30 cellular contexts compared by ENCODE assay signal in the genomic region with DNA sequence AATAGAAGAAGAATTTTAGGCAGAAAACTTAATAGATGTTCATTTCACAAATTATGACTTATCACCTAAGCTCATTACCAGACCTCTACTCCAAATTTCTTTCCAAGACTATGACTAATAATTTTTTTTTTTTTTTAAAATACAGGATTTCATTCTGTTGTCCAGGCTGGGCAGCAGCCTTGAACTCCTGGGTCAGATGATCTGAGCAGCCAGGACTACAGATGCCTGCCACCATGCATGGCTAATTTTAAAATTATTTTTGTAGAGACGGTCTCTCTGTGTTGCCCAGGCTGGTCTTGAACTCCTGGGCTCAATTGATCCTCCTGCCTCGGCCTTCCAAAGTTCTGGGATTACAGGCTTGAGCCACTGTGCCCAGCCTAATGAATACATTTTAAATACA.
"Had no signal": no experiment of that assay in that cellular context is flagged by ENCODE, and none has a peak within 500 bp of the region (broad histone marks: within the 10 kb centered on the region; RNA-seq: fewer than 3 reads in every experiment).

No MANE protein-coding gene starts in this region.

- H3K4me3 ChIP-seq: left lung, lung, neural progenitor cell, right atrium auricular region, right lobe of liver, smooth muscle cell, thyroid gland, transverse colon, upper lobe of left lung, vagina had no signal

- H3K9me3 ChIP-seq: neutrophil, right atrium auricular region, right lobe of liver, thyroid gland, transverse colon, upper lobe of left lung, vagina had no signal

- H3K27ac Mint-ChIP-seq: immature natural killer cell; mesothelial cell of epicardium; naive B cell; natural killer cell; nephron progenitor cell; neural progenitor cell; progenitor cell of endocrine pancreas; stimulated activated memory B cell treated with anti-CD40 and anti-IgM and Interleukin-4, amounts not matched to agents 10 μg/mL and 1 μg/mL and 100 μg/mL, for 72 hours; stimulated activated naive CD8-positive, alpha-beta T cell treated with anti-CD3 and anti-CD28 coated beads, Interleukin-15, amount 100 ng/mL, for 72 hours had no signal

- H3K4me3 Mint-ChIP-seq: immature natural killer cell; mesothelial cell of epicardium; naive B cell; natural killer cell; nephron progenitor cell; neural progenitor cell; stimulated activated memory B cell treated with anti-CD40 and anti-IgM and Interleukin-4, amounts not matched to agents 10 μg/mL and 1 μg/mL and 100 μg/mL, for 72 hours; stimulated activated naive CD8-positive, alpha-beta T cell treated with anti-CD3 and anti-CD28 coated beads, Interleukin-15, amount 100 ng/mL, for 72 hours had no signal

- H3K9me3 Mint-ChIP-seq: immature natural killer cell; mesothelial cell of epicardium; natural killer cell; nephron progenitor cell; neural progenitor cell; stimulated activated memory B cell treated with anti-CD40 and anti-IgM and Interleukin-4, amounts not matched to agents 10 μg/mL and 1 μg/mL and 100 μg/mL, for 72 hours; stimulated activated naive CD8-positive, alpha-beta T cell treated with anti-CD3 and anti-CD28 coated beads, Interleukin-15, amount 100 ng/mL, for 72 hours had no signal

- DNase-seq: hypothalamus; immature natural killer cell; kidney; left colon; left lung; mesendoderm; naive B cell; natural killer cell; nephron progenitor cell; occipital lobe; right lobe of liver; stimulated activated CD4-positive, alpha-beta T cell treated with anti-CD3 and anti-CD28 coated beads, Interleukin-1b, Interleukin-23, amount 100 ng/mL, for 48 hours; stimulated activated CD4-positive, alpha-beta T cell treated with anti-CD3 and anti-CD28 coated beads, Interleukin-2, amount 100 ng/mL, for 48 hours; stimulated activated CD4-positive, alpha-beta T cell treated with anti-CD3 and anti-CD28 coated beads, Interleukin-4, amount 100 ng/mL, for 4 hours; stimulated activated CD8-positive, alpha-beta memory T cell treated with anti-CD3 and anti-CD28 coated beads, Interleukin-4, amount 100 ng/mL, for 48 hours; stimulated activated naive CD4-positive, alpha-beta T cell treated with Interleukin-2 at 50 U/mL for 16 hours; stimulated activated naive CD8-positive, alpha-beta T cell treated with anti-CD3 and anti-CD28 coated beads, Interleukin-15, amount 100 ng/mL, for 72 hours; substantia nigra; thyroid gland; transverse colon; upper lobe of left lung had no signal

- H3K27ac ChIP-seq: left lung, neural progenitor cell, neutrophil, right atrium auricular region, right lobe of liver, thyroid gland, transverse colon, upper lobe of left lung, vagina had no signal

- H3K36me3 Mint-ChIP-seq: naive B cell; natural killer cell; stimulated activated memory B cell treated with anti-CD40 and anti-IgM and Interleukin-4, amounts not matched to agents 10 μg/mL and 1 μg/mL and 100 μg/mL, for 72 hours had no signal

- H3K27me3 Mint-ChIP-seq: naive B cell; progenitor cell of endocrine pancreas; stimulated activated naive CD8-positive, alpha-beta T cell treated with anti-CD3 and anti-CD28 coated beads, Interleukin-15, amount 100 ng/mL, for 72 hours had no signal

- H3K36me3 ChIP-seq: neural progenitor cell, neutrophil, right atrium auricular region, right lobe of liver, transverse colon, vagina had no signal

- H3K27me3 ChIP-seq: left lung, neural progenitor cell, neutrophil, right atrium auricular region, right lobe of liver, thyroid gland, transverse colon, upper lobe of left lung, vagina had no signal

- H3K4me1 ChIP-seq: right lobe of liver had no signal

- ATAC-seq: left colon; left lung; natural killer cell; right lobe of liver; stimulated activated memory B cell treated with anti-CD40 and anti-IgM and Interleukin-4, amounts not matched to agents 10 μg/mL and 1 μg/mL and 100 μg/mL, for 72 hours; stimulated activated naive CD8-positive, alpha-beta T cell treated with anti-CD3 and anti-CD28 coated beads, Interleukin-15, amount 100 ng/mL, for 72 hours had no signal

- H3K4me1 Mint-ChIP-seq: naive B cell; stimulated activated memory B cell treated with anti-CD40 and anti-IgM and Interleukin-4, amounts not matched to agents 10 μg/mL and 1 μg/mL and 100 μg/mL, for 72 hours had no signal
